8 cellular contexts compared by ENCODE assay signal in the genomic region with DNA sequence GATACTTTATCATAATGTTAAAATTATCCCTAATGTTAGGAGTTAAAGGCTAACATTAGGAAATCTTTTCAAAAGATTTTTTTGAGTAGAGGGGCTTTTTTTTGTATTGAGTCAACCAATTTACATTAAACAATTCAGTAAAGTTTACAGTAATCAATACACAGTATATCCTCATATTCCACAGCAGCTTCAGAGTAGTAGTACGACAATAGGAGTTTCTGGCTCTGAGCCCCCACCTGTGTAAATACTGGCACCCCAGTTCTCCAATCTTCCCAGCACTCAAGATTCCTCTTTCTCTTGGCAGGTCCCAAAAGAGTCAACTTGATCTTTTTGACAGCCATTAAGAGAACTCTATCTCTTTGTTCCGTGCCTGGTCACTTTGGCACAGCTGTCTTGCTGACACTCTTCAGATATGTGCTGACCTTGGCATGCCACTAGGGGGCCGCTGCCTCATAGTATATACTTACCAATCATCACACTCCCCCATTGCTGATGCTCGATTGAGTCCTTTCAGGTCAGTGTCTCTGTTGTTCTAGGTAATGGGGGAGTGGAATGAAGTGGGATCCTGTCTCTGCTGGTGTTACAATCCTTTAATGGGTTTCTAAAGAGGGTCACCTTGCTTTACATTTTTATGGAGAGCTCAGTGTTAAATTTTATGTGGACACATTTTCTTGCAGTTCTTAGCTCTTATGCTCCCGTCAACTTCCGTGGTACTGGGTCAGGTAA. TPM values are rescaled to one million over a fixed set of nuclear protein-coding genes. Genes with fewer than 3 reads are reported as not detected.
A peak's percentile ranks its signal among the peaks of the same experiment; 100 is the strongest.
DNase-seq lines count a peak whose midpoint lies in the region; ATAC-seq, FAIRE-seq and TF ChIP-seq lines count a peak whose summit lies in the region.

No MANE protein-coding gene starts in this region.

- H3K4me3 ChIP-seq in breast epithelium (no peak overlapping the region), keratinocyte (ENCODE audit: control insufficient read depth in 2 of 3, extremely low read depth in 1 of 3, insufficient read depth in 2 of 3, low read depth in 1 of 3, low read length in 3 of 3) (peak overlapping the region in 1 of 3 experiments; percentile 11)

- no peaks in the 10 kb centered on the region for H3K9me3 ChIP-seq in breast epithelium
- no peaks in the 10 kb centered on the region for H3K9me3 ChIP-seq in keratinocyte (ENCODE audit: control insufficient read depth, low read depth, low read length)

- peak overlapping the region; percentile 67 for H2AFZ ChIP-seq in keratinocyte (ENCODE audit: control insufficient read depth, low read length)

- intact Hi-C loops in breast epithelium (cut with DNase I; ENCODE audit: low total_unique reads), result no loop called here

- DNase-seq in activated gamma-delta T cell treated with Interleukin-2 at 50 U/mL for 16 hours (peak; percentile 74), activated gamma-delta T cell (lab: John Stamatoyannopoulos, UW) (no peak), NCI-H187 treated with DMSO at 0.1 percent for 48 hours (lab: John Stamatoyannopoulos, UW) (peak; percentile 47), breast epithelium (ENCODE audit: low spot score in 2 of 2) (peak; percentile 74 to 75), keratinocyte (ENCODE audit: low read depth, low spot score) (no peak)
- DNase-seq in stimulated activated CD4-positive, alpha-beta T cell treated with anti-CD3 and anti-CD28 coated beads, Interleukin-2, amount 100 ng/mL, for 24 hours, result peak; percentile 75 to 76

- peak; percentile 95 for FAIRE-seq in keratinocyte (lab: Jason Lieb, UNC)

- H3K9ac ChIP-seq in keratinocyte (ENCODE audit: control insufficient read depth, extremely low read depth, insufficient read depth, low read length), result no peak overlapping the region

- no peak for TF ChIP-seq POLR2A in breast epithelium (IDR thresholded peaks at IDR 0.05)

- H4K20me1 ChIP-seq in keratinocyte (ENCODE audit: control insufficient read depth, extremely low read depth, insufficient read depth, low read length), result no peaks in the 10 kb centered on the region

- dilution Hi-C loops in keratinocyte (cut with MboI; ENCODE audit: extremely low pct_ligation_motif_present, low sequenced_read_pairs), result no loop called here

- H3K4me1 ChIP-seq in breast epithelium (no peaks in the 10 kb centered on the region), keratinocyte (ENCODE audit: control insufficient read depth, extremely low read depth, insufficient read depth, low read length) (peaks cover 43% of the 10 kb centered on the region)

- no peaks in the 10 kb centered on the region for H3K27me3 ChIP-seq in breast epithelium
- no peaks in the 10 kb centered on the region for H3K27me3 ChIP-seq in keratinocyte (ENCODE audit: control insufficient read depth, extremely low read depth, insufficient read depth, low read length)

- H3K79me2 ChIP-seq in keratinocyte (ENCODE audit: control insufficient read depth, insufficient read depth, low read length), result no peaks in the 10 kb centered on the region

- peak; percentile 86 for ATAC-seq in HG02938 (IDR thresholded peaks at IDR 0.05; ENCODE audit: unreplicated experiment)

- H3K36me3 ChIP-seq in breast epithelium (no peaks in the 10 kb centered on the region), keratinocyte (ENCODE audit: control insufficient read depth in 2 of 2, extremely low read depth in 1 of 2, insufficient read depth in 2 of 2, low read length in 2 of 2) (no peaks in the 10 kb centered on the region)

- TF ChIP-seq CTCF in VCaP (conservative IDR thresholded peaks at IDR 0.05) (peak; percentile 96), breast epithelium (IDR thresholded peaks at IDR 0.05) (peak; percentile 77 to 84 (median 79)), keratinocyte (optimal IDR thresholded peaks at IDR 0.05 in 1 of 3, IDR thresholded peaks at IDR 0.05 in 1 of 3, conservative IDR thresholded peaks at IDR 0.05 in 1 of 3; ENCODE audit: extremely low read depth in 1 of 3, insufficient read depth in 2 of 3, low read length in 3 of 3) (peak; percentile 89 to 97 (median 96))

- H3K4me2 ChIP-seq in keratinocyte (ENCODE audit: control insufficient read depth, extremely low read depth, insufficient read depth, low read depth, low read length), result peak overlapping the region; percentile 46

- H3K9me1 ChIP-seq in keratinocyte (ENCODE audit: control insufficient read depth, extremely low read depth, insufficient read depth, low read length), result no peaks in the 10 kb centered on the region

- H3K27ac ChIP-seq in VCaP (peak overlapping the region; percentile 45), breast epithelium (peak overlapping the region in 1 of 2 donors; percentile 45), keratinocyte (ENCODE audit: control insufficient read depth, insufficient read depth, low read length) (peak overlapping the region; percentile 13)

RNA-seq across cellular contexts. Expression of a gene that starts 19.5 kb away (rescaled TPM):
- 100 to 1,000 TPM; 267 to 346 (median 271) TPM for total RNA-seq in breast epithelium
- polyA plus RNA-seq in keratinocyte, result 84.6 to 261 TPM (median 150 TPM) in 3 replicates
- polyA plus RNA-seq in keratinocyte (2011; ENCODE audit: low read depth), result 266 TPM
- 138 and 220 TPM in 2 replicates for polyA plus RNA-seq in keratinocyte (2011; cell fraction: cytosol; rRNA removed)
- 34.6 and 46.9 TPM in 2 replicates for polyA plus RNA-seq in keratinocyte (2011; cell fraction: nucleus; rRNA removed)
- polyA plus RNA-seq in keratinocyte (2012; ENCODE audit: low replicate concordance), result 173 and 225 TPM in 2 replicates
- polyA minus RNA-seq in keratinocyte, result 290 to 618 TPM (median 504 TPM) in 3 replicates
- polyA minus RNA-seq in keratinocyte (2011; cell fraction: cytosol; rRNA and poly(A)+ RNA removed), result 239 TPM
- polyA minus RNA-seq in keratinocyte (2011; cell fraction: nucleus; rRNA and poly(A)+ RNA removed), result 31.5 and 64.4 TPM in 2 replicates

Comparison
In these comparisons a context has a peak if more than half of its experiments do, and no peak if none do; other contexts are left out.
1. DNase-seq: peak in activated gamma-delta T cell treated with Interleukin-2 at 50 U/mL for 16 hours (single experiment), NCI-H187 treated with DMSO at 0.1 percent for 48 hours (single experiment), breast epithelium (2 of 2) and stimulated activated CD4-positive, alpha-beta T cell treated with anti-CD3 and anti-CD28 coated beads, Interleukin-2, amount 100 ng/mL, for 24 hours (2 of 2); none in activated gamma-delta T cell (single experiment) and keratinocyte (single experiment).
2. Peak in every context shown above with its lines, with median percentiles within 50 percentile points of each other: CTCF ChIP-seq.